ENCODE assay signal across 7 cellular contexts in the genomic region with DNA sequence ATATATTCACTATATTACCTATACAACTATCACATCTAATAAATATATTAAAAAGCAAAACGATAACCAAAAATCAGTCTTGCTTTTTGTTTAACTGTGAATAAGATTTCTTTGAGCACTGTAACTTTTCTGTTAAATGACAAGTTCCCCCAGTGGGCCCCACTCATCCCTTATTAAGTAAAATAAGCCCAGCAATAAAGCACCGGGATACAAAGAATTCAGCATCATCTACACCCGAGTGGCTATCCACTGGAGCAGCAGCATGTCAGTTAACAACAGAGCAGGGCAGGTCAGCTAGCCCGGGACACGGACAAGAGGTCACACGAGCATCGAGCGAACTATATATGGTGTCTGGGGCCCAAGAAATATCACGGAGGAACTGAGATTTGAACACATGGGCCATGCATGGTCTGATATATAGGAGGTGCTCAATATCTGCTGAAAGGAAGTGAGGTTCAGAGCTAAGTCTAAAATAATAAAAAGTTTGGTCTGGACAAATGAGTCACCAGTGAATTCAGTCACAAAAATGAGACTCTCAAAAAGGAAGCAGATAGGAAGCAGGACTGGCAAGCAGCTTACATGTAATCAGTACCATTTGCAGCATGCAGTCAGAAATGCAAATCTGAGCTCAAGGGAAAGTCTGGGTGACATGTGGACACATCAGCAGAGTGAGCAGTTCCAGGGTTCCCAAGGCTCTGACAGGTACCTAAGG. TPM values are rescaled to one million over a fixed set of nuclear protein-coding genes. Genes with fewer than 3 reads are reported as not detected.
DNase-seq lines count a peak whose midpoint lies in the region; ATAC-seq and TF ChIP-seq lines count a peak whose summit lies in the region.

No MANE protein-coding gene starts in this region.

- H3K4me3 ChIP-seq in HFF-Myc (replicated peaks; ENCODE audit: low read depth, low read length) (no peak overlapping the region), NB4 (ENCODE audit: low read depth, low read length) (no peak overlapping the region), foreskin fibroblast (ENCODE audit: low read depth in 1 of 2, low read length in 2 of 2) (no peak overlapping the region)

- DNase-seq in HFF-Myc (ENCODE audit: extremely low read depth, low read depth), result peak; percentile 60
- peak; percentile 16 for DNase-seq in NB4 (ENCODE audit: low read depth)
- peak; percentile 82 to 91 for DNase-seq in foreskin fibroblast
- DNase-seq in OCI-M2 (lab: John Stamatoyannopoulos, UW; ENCODE audit: unreplicated experiment), result no peak
- DNase-seq in SK-N-DZ (ENCODE audit: low spot score), result no peak
- DNase-seq in NCI-H510A (lab: John Stamatoyannopoulos, UW), result no peak

- no peak for TF ChIP-seq POLR2A in NB4 (IDR thresholded peaks at IDR 0.05; ENCODE audit: extremely low read depth, insufficient read length)

- no peak for TF ChIP-seq CTCF in HFF-Myc (IDR thresholded peaks at IDR 0.05; ENCODE audit: low read depth, low read length, missing control alignments)
- no peak for TF ChIP-seq CTCF in NB4 (IDR thresholded peaks at IDR 0.05; ENCODE audit: low read depth, low read length)
- no peak for TF ChIP-seq CTCF in foreskin fibroblast (IDR thresholded peaks at IDR 0.05; ENCODE audit: low read depth, low read length)

- peak; percentile 66 for ATAC-seq in GM18861 (IDR thresholded peaks at IDR 0.05; ENCODE audit: unreplicated experiment)

RNA-seq across cellular contexts. Expression of a gene that starts 4.1 kb away (rescaled TPM):
- 6.4 and 6.8 TPM in 2 replicates for polyA plus RNA-seq in SK-N-DZ (2014; cell fraction: cytosol; rRNA removed)
- 6.7 and 8.2 TPM in 2 replicates for polyA plus RNA-seq in SK-N-DZ (2014; cell fraction: nucleus; rRNA removed)

Comparison
In these comparisons a context has a peak if more than half of its experiments do, and no peak if none do; other contexts are left out.
1. DNase-seq: peak in HFF-Myc (single experiment), NB4 (single experiment) and foreskin fibroblast (2 of 2); none in OCI-M2 (single experiment), SK-N-DZ (single experiment) and NCI-H510A (single experiment).